ENCODE assay signal across 33 cellular contexts in the genomic region with DNA sequence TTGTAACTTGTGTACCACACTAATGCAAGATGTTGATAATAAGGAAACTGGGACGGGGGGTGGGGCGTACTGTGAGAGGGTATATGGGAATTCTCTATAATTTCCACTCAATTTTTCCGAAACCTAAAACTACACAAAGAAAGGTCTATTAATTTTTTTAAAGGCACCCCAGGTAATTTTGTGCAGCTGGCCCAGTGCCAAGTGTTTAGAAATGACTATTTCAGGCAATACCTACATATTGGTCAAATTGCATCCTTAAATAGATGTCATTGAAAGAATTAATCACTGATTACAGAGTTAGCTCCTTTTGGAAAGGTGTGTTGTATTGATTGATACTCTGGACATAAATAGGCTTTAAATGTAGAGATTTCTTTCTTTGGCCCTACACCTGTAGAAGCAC.
"Had no signal": no experiment of that assay in that cellular context is flagged by ENCODE, and none has a peak within 500 bp of the region (broad histone marks: within the 10 kb centered on the region; RNA-seq: fewer than 3 reads in every experiment).

No MANE protein-coding gene starts in this region.

- DNase-seq: activated CD4-positive, alpha-beta T cell treated with anti-CD3 and anti-CD28 coated beads for 1 hour; activated CD4-positive, alpha-beta T cell treated with anti-CD3 and anti-CD28 coated beads for 48 hours; activated CD4-positive, alpha-beta T cell treated with anti-CD3 and anti-CD28 coated beads, Interleukin-2, amount 50 U/mL, for 48 hours; activated CD4-positive, CD25-positive, alpha-beta regulatory T cell; activated CD8-positive, alpha-beta memory T cell treated with anti-CD3 and anti-CD28 coated beads for 24 hours; activated CD8-positive, alpha-beta memory T cell treated with anti-CD3 and anti-CD28 coated beads, Interleukin-2, amount 10 ng/mL, durations not matched to agents 7 days and 5 days; activated CD8-positive, alpha-beta memory T cell treated with anti-CD3 and anti-CD28 coated beads, Interleukin-2, amount 50 U/mL, for 48 hours; activated effector memory CD4-positive, alpha-beta T cell treated with Interleukin-2 at 50 U/mL for 16 hours; activated gamma-delta T cell; activated naive CD4-positive, alpha-beta T cell treated with anti-CD3 and anti-CD28 coated beads, Interleukin-2, amount 10 ng/mL, durations not matched to agents 7 days and 5 days; activated naive CD4-positive, alpha-beta T cell treated with Interleukin-2 at 50 U/mL for 16 hours; activated naive CD8-positive, alpha-beta T cell treated with anti-CD3 and anti-CD28 coated beads, Interleukin-2, amount 10 ng/mL, durations not matched to agents 7 days and 5 days; activated naive CD8-positive, alpha-beta T cell treated with anti-CD3 and anti-CD28 coated beads, Interleukin-2, amount 50 U/mL, for 24 hours; activated T-cell treated with anti-CD3 and anti-CD28 coated beads, Interleukin-2, amount 50 U/mL, for 24 hours; activated T-cell treated with anti-CD3 and anti-CD28 coated beads, Interleukin-2, amount 50 U/mL, for 48 hours; amygdala; anterior cingulate cortex; caudate nucleus; T-helper 17 cell; T1000 had no signal

- H3K27me3 Mint-ChIP-seq: activated CD4-positive, alpha-beta memory T cell treated with anti-CD3 and anti-CD28 coated beads, Interleukin-2, amount 10 ng/mL, durations not matched to agents 7 days and 5 days; activated CD4-positive, alpha-beta T cell treated with anti-CD3 and anti-CD28 coated beads for 36 hours; activated CD4-positive, alpha-beta T cell treated with anti-CD3 and anti-CD28 coated beads, Interleukin-2, amount 10 ng/mL, durations not matched to agents 7 days and 5 days; activated CD8-positive, alpha-beta memory T cell treated with anti-CD3 and anti-CD28 coated beads, Interleukin-2, amount 10 ng/mL, durations not matched to agents 7 days and 5 days; activated naive CD4-positive, alpha-beta T cell treated with anti-CD3 and anti-CD28 coated beads, Interleukin-2, amount 10 ng/mL, durations not matched to agents 7 days and 5 days; activated naive CD4-positive, alpha-beta T cell treated with anti-CD3 and anti-CD28 coated beads, Interleukin-2, amount 50 U/mL, for 24 hours; activated naive CD8-positive, alpha-beta T cell; activated naive CD8-positive, alpha-beta T cell treated with anti-CD3 and anti-CD28 coated beads, Interleukin-2, amount 10 ng/mL, durations not matched to agents 7 days and 5 days; activated naive CD8-positive, alpha-beta T cell treated with anti-CD3 and anti-CD28 coated beads, Interleukin-2, amount 50 U/mL, for 24 hours; brain; T-helper 17 cell had no signal

- H3K27me3 ChIP-seq: ascending aorta, cardiac muscle cell had no signal

- H3K4me3 ChIP-seq: ascending aorta, cardiac muscle cell had no signal

- H3K36me3 Mint-ChIP-seq: activated CD8-positive, alpha-beta memory T cell treated with anti-CD3 and anti-CD28 coated beads, Interleukin-2, amount 10 ng/mL, durations not matched to agents 7 days and 5 days; activated naive CD4-positive, alpha-beta T cell treated with anti-CD3 and anti-CD28 coated beads, Interleukin-2, amount 10 ng/mL, durations not matched to agents 7 days and 5 days; activated naive CD4-positive, alpha-beta T cell treated with anti-CD3 and anti-CD28 coated beads, Interleukin-2, amount 50 U/mL, for 24 hours; activated naive CD8-positive, alpha-beta T cell; activated naive CD8-positive, alpha-beta T cell treated with anti-CD3 and anti-CD28 coated beads, Interleukin-2, amount 10 ng/mL, durations not matched to agents 7 days and 5 days; brain; WTC11 had no signal

- H3K27ac Mint-ChIP-seq: activated CD4-positive, alpha-beta memory T cell treated with anti-CD3 and anti-CD28 coated beads, Interleukin-2, amount 10 ng/mL, durations not matched to agents 7 days and 5 days; activated CD4-positive, alpha-beta T cell treated with anti-CD3 and anti-CD28 coated beads for 36 hours; activated CD4-positive, alpha-beta T cell treated with anti-CD3 and anti-CD28 coated beads, Interleukin-2, amount 10 ng/mL, durations not matched to agents 7 days and 5 days; activated CD8-positive, alpha-beta memory T cell treated with anti-CD3 and anti-CD28 coated beads, Interleukin-2, amount 10 ng/mL, durations not matched to agents 7 days and 5 days; activated CD8-positive, alpha-beta T cell treated with anti-CD3 and anti-CD28 coated beads, Interleukin-2, amount 10 ng/mL, durations not matched to agents 7 days and 5 days; activated naive CD4-positive, alpha-beta T cell treated with anti-CD3 and anti-CD28 coated beads, Interleukin-2, amount 10 ng/mL, durations not matched to agents 7 days and 5 days; activated naive CD4-positive, alpha-beta T cell treated with anti-CD3 and anti-CD28 coated beads, Interleukin-2, amount 50 U/mL, for 24 hours; activated naive CD8-positive, alpha-beta T cell; activated naive CD8-positive, alpha-beta T cell treated with anti-CD3 and anti-CD28 coated beads, Interleukin-2, amount 10 ng/mL, durations not matched to agents 7 days and 5 days; activated naive CD8-positive, alpha-beta T cell treated with anti-CD3 and anti-CD28 coated beads, Interleukin-2, amount 50 U/mL, for 24 hours; activated T-cell treated with anti-CD3 and anti-CD28 coated beads, Interleukin-2, amount 50 U/mL, for 24 hours; activated T-helper 2 cell treated with anti-CD3 and anti-CD28 coated beads, Interferon-gamma antibody, Interleukin-2, Interleukin-4, amounts not matched to agents 10 μg/mL and 5 μg/mL and 100 μg/mL, durations not matched to agents 14 hours and 24 hours and 36 hours; brain; T-helper 17 cell; WTC11 had no signal

- FAIRE-seq: bronchial epithelial cell had no signal

- H3K4me1 ChIP-seq: ascending aorta had no signal

- H3K36me3 ChIP-seq: ascending aorta, cardiac muscle cell, WERI-Rb-1 had no signal

- H3K9me3 ChIP-seq: ascending aorta had no signal

- H3K4me3 Mint-ChIP-seq: activated CD4-positive, alpha-beta memory T cell treated with anti-CD3 and anti-CD28 coated beads, Interleukin-2, amount 10 ng/mL, durations not matched to agents 7 days and 5 days; activated CD4-positive, alpha-beta T cell treated with anti-CD3 and anti-CD28 coated beads for 36 hours; activated CD4-positive, alpha-beta T cell treated with anti-CD3 and anti-CD28 coated beads, Interleukin-2, amount 10 ng/mL, durations not matched to agents 7 days and 5 days; activated CD8-positive, alpha-beta memory T cell treated with anti-CD3 and anti-CD28 coated beads, Interleukin-2, amount 10 ng/mL, durations not matched to agents 7 days and 5 days; activated CD8-positive, alpha-beta T cell treated with anti-CD3 and anti-CD28 coated beads, Interleukin-2, amount 10 ng/mL, durations not matched to agents 7 days and 5 days; activated naive CD4-positive, alpha-beta T cell treated with anti-CD3 and anti-CD28 coated beads, Interleukin-2, amount 10 ng/mL, durations not matched to agents 7 days and 5 days; activated naive CD4-positive, alpha-beta T cell treated with anti-CD3 and anti-CD28 coated beads, Interleukin-2, amount 50 U/mL, for 24 hours; activated naive CD8-positive, alpha-beta T cell; activated naive CD8-positive, alpha-beta T cell treated with anti-CD3 and anti-CD28 coated beads, Interleukin-2, amount 10 ng/mL, durations not matched to agents 7 days and 5 days; activated T-cell treated with anti-CD3 and anti-CD28 coated beads, Interleukin-2, amount 50 U/mL, for 24 hours; brain; T-helper 17 cell; WTC11 had no signal

- H3K9me3 Mint-ChIP-seq: activated CD4-positive, alpha-beta memory T cell treated with anti-CD3 and anti-CD28 coated beads, Interleukin-2, amount 10 ng/mL, durations not matched to agents 7 days and 5 days; activated CD4-positive, alpha-beta T cell treated with anti-CD3 and anti-CD28 coated beads, Interleukin-2, amount 10 ng/mL, durations not matched to agents 7 days and 5 days; activated naive CD4-positive, alpha-beta T cell treated with anti-CD3 and anti-CD28 coated beads, Interleukin-2, amount 10 ng/mL, durations not matched to agents 7 days and 5 days; activated naive CD4-positive, alpha-beta T cell treated with anti-CD3 and anti-CD28 coated beads, Interleukin-2, amount 50 U/mL, for 24 hours; activated naive CD8-positive, alpha-beta T cell treated with anti-CD3 and anti-CD28 coated beads, Interleukin-2, amount 10 ng/mL, durations not matched to agents 7 days and 5 days; activated naive CD8-positive, alpha-beta T cell treated with anti-CD3 and anti-CD28 coated beads, Interleukin-2, amount 50 U/mL, for 24 hours; activated T-cell treated with anti-CD3 and anti-CD28 coated beads, Interleukin-2, amount 50 U/mL, for 24 hours; activated T-helper 2 cell treated with anti-CD3 and anti-CD28 coated beads, Interferon-gamma antibody, Interleukin-2, Interleukin-4, amounts not matched to agents 10 μg/mL and 5 μg/mL and 100 μg/mL, durations not matched to agents 14 hours and 24 hours and 36 hours; WTC11 had no signal

- H3K27ac ChIP-seq: ascending aorta, cardiac muscle cell, WERI-Rb-1 had no signal

- ATAC-seq: activated CD8-positive, alpha-beta T cell treated with anti-CD3 and anti-CD28 coated beads, Interleukin-2, amount 10 ng/mL, durations not matched to agents 7 days and 5 days had no signal

- H3K4me1 Mint-ChIP-seq: brain had no signal
